Comparison of ENCODE assay signal across 24 cellular contexts in genomic region chr6:22666021-22666420, GRCh38.
"Had no signal": no experiment of that assay in that cellular context is flagged by ENCODE, and none has a peak within 500 bp of the region (broad histone marks: within the 10 kb centered on the region; RNA-seq: fewer than 3 reads in every experiment).

No MANE protein-coding gene starts in this region.

- H3K27me3 ChIP-seq: colonic mucosa, esophagus muscularis mucosa, foreskin keratinocyte, gastroesophageal sphincter, heart left ventricle, hepatocyte, left lung had no signal

- H3K4me1 Mint-ChIP-seq: immature natural killer cell had no signal

- H3K79me2 ChIP-seq: hepatocyte had no signal

- H3K27me3 Mint-ChIP-seq: dendritic cell treated with granulocyte-macrophage colony-stimulating factor and Interleukin-4, amounts not matched to agents 40 ng/mL and 50 ng/mL, for 4 days; effector memory CD8-positive, alpha-beta T cell had no signal

- H3K4me1 ChIP-seq: colonic mucosa, foreskin keratinocyte, left lung, lower lobe of right lung had no signal

- H3K36me3 ChIP-seq: colonic mucosa, esophagus muscularis mucosa, gastroesophageal sphincter, heart left ventricle, left lung, lower lobe of right lung had no signal

- H3K9me3 Mint-ChIP-seq: endodermal cell had no signal

- ATAC-seq: effector memory CD8-positive, alpha-beta T cell; foreskin keratinocyte; gastroesophageal sphincter; heart left ventricle; left cardiac atrium; left lung; left ventricle myocardium superior; lower lobe of right lung; mucosa of descending colon had no signal

- H2AFZ ChIP-seq: hepatocyte had no signal

- H3K4me2 ChIP-seq: hepatocyte had no signal

- H3K9me3 ChIP-seq: colonic mucosa, esophagus muscularis mucosa, gastroesophageal sphincter, heart left ventricle, left lung, lower lobe of right lung, mucosa of descending colon had no signal

- H3K4me3 Mint-ChIP-seq: dendritic cell treated with granulocyte-macrophage colony-stimulating factor and Interleukin-4, amounts not matched to agents 40 ng/mL and 50 ng/mL, for 4 days; effector memory CD8-positive, alpha-beta T cell; endodermal cell; immature natural killer cell; mesothelial cell of epicardium had no signal

- H3K36me3 Mint-ChIP-seq: mesothelial cell of epicardium had no signal

- H3K27ac Mint-ChIP-seq: dendritic cell treated with granulocyte-macrophage colony-stimulating factor and Interleukin-4, amounts not matched to agents 40 ng/mL and 50 ng/mL, for 4 days; effector memory CD8-positive, alpha-beta T cell; endodermal cell; immature natural killer cell; mesothelial cell of epicardium had no signal

- H3K27ac ChIP-seq: colonic mucosa, esophagus muscularis mucosa, foreskin keratinocyte, gastroesophageal sphincter, hepatocyte, left lung, lower lobe of right lung had no signal

- H3K4me3 ChIP-seq: colonic mucosa, esophagus muscularis mucosa, gastroesophageal sphincter, heart left ventricle, hepatocyte, left lung, lower lobe of right lung, mucosa of descending colon had no signal

- FAIRE-seq: endometrium, frontal cortex, islet of Langerhans, keratinocyte had no signal

- DNase-seq: colonic mucosa; cortex of kidney; effector CD8-positive, alpha-beta T cell; effector memory CD8-positive, alpha-beta T cell; endodermal cell; foreskin keratinocyte; heart left ventricle; hypothalamus; immature natural killer cell; left cardiac atrium; left lung; left ventricle myocardium superior; lower lobe of right lung; mesenchymal stem cell; mucosa of descending colon had no signal
